In genomic region chr5:72816297-72817075, GRCh38 we compare ENCODE assay signal across 1 cellular context.
TF ChIP-seq lines count a peak whose summit lies in the region.

TNPO1 (plus strand) TSS chr5:72816661; CDS start chr5:72816738, 77 bp downstream.

TF ChIP-seq in HepG2, 621 proteins besides CTCF, POLR2A, EP300 and RAD21 (continued from another document and continues in another):
- TF ChIP-seq, protein P1, sequence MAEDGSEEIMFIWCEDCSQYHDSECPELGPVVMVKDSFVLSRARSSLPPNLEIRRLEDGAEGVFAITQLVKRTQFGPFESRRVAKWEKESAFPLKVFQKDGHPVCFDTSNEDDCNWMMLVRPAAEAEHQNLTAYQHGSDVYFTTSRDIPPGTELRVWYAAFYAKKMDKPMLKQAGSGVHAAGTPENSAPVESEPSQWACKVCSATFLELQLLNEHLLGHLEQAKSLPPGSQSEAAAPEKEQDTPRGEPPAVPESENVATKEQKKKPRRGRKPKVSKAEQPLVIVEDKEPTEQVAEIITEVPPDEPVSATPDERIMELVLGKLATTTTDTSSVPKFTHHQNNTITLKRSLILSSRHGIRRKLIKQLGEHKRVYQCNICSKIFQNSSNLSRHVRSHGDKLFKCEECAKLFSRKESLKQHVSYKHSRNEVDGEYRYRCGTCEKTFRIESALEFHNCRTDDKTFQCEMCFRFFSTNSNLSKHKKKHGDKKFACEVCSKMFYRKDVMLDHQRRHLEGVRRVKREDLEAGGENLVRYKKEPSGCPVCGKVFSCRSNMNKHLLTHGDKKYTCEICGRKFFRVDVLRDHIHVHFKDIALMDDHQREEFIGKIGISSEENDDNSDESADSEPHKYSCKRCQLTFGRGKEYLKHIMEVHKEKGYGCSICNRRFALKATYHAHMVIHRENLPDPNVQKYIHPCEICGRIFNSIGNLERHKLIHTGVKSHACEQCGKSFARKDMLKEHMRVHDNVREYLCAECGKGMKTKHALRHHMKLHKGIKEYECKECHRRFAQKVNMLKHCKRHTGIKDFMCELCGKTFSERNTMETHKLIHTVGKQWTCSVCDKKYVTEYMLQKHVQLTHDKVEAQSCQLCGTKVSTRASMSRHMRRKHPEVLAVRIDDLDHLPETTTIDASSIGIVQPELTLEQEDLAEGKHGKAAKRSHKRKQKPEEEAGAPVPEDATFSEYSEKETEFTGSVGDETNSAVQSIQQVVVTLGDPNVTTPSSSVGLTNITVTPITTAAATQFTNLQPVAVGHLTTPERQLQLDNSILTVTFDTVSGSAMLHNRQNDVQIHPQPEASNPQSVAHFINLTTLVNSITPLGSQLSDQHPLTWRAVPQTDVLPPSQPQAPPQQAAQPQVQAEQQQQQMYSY (CRISPR knock-in tag; IDR thresholded peaks at IDR 0.05): peak; percentile 27
- TF ChIP-seq ZNF441 (CRISPR knock-in tag; IDR thresholded peaks at IDR 0.05; ENCODE audit: borderline replicate concordance) (peak; percentile 53; the same call in 1 of the 2 replicates), NFKB2 (CRISPR knock-in tag; IDR thresholded peaks at IDR 0.05; ENCODE audit: borderline replicate concordance) (peak; percentile 70; the same call in 1 of the 2 replicates), ZNF362 (CRISPR knock-in tag; IDR thresholded peaks at IDR 0.05; ENCODE audit: borderline replicate concordance) (no peak), YEATS4 (CRISPR knock-in tag; IDR thresholded peaks at IDR 0.05; ENCODE audit: borderline replicate concordance) (peak; percentile 62; the same call in 1 of the 2 replicates), ZNF672 (CRISPR knock-in tag; IDR thresholded peaks at IDR 0.05) (no peak), SPEN (CRISPR knock-in tag; IDR thresholded peaks at IDR 0.05; ENCODE audit: low read depth) (peak; percentile 66), ZNF563 (CRISPR knock-in tag; IDR thresholded peaks at IDR 0.05) (peak; percentile 72; the same call in 1 of the 2 replicates), ZNF383 (CRISPR knock-in tag; IDR thresholded peaks at IDR 0.05; ENCODE audit: borderline replicate concordance) (no peak; the same call in 1 of the 2 replicates), ZNF382 (CRISPR knock-in tag; IDR thresholded peaks at IDR 0.05; ENCODE audit: borderline replicate concordance) (no peak), KLF11 (CRISPR knock-in tag; IDR thresholded peaks at IDR 0.05) (no peak), ATF5 (CRISPR knock-in tag; IDR thresholded peaks at IDR 0.05; ENCODE audit: low read depth) (0 out of 2 replicates have a peak, but pooled peaks have one; percentile 39), ZKSCAN8 (CRISPR knock-in tag; IDR thresholded peaks at IDR 0.05; ENCODE audit: borderline replicate concordance) (no peak), ZNF788 (CRISPR knock-in tag; IDR thresholded peaks at IDR 0.05; ENCODE audit: borderline replicate concordance) (peak; percentile 86; the same call in 1 of the 2 replicates), TP53 (CRISPR knock-in tag; conservative IDR thresholded peaks at IDR 0.05) (0 out of 2 replicates have a peak, but pooled peaks have one; percentile 42), GLI4 (CRISPR knock-in tag; IDR thresholded peaks at IDR 0.05; ENCODE audit: borderline replicate concordance) (no peak; the same call in 1 of the 2 replicates), TEAD2 (CRISPR knock-in tag; IDR thresholded peaks at IDR 0.05) (no peak), ZNF414 (CRISPR knock-in tag; IDR thresholded peaks at IDR 0.05) (peak; percentile 72; the same call in 1 of the 2 replicates), HMGXB3 (CRISPR knock-in tag; IDR thresholded peaks at IDR 0.05; ENCODE audit: borderline replicate concordance) (no peak), ZNF614 (CRISPR knock-in tag; IDR thresholded peaks at IDR 0.05; ENCODE audit: borderline replicate concordance) (peak; percentile 46; the same call in 1 of the 2 replicates), CHD4 (IDR thresholded peaks at IDR 0.05; ENCODE audit: borderline replicate concordance, low read length) (no peak), SNAI1 (CRISPR knock-in tag; IDR thresholded peaks at IDR 0.05; ENCODE audit: borderline replicate concordance) (no peak), BORCS8-MEF2B (CRISPR knock-in tag; IDR thresholded peaks at IDR 0.05) (0 out of 2 replicates have a peak, but pooled peaks have one; percentile 52), SP140L (CRISPR knock-in tag; IDR thresholded peaks at IDR 0.05; ENCODE audit: borderline replicate concordance) (no peak), MIER2 (CRISPR knock-in tag; IDR thresholded peaks at IDR 0.05) (no peak; the same call in 1 of the 2 replicates), ZNF446 (CRISPR knock-in tag; IDR thresholded peaks at IDR 0.05) (peak; percentile 64; the same call in 1 of the 2 replicates), CCAR2 (optimal IDR thresholded peaks at IDR 0.05; ENCODE audit: low read depth, low read length) (no peak), ZNF33B (CRISPR knock-in tag; IDR thresholded peaks at IDR 0.05) (no peak), ZNF558 (CRISPR knock-in tag; IDR thresholded peaks at IDR 0.05; ENCODE audit: borderline replicate concordance) (no peak), CENPT (CRISPR knock-in tag; IDR thresholded peaks at IDR 0.05; ENCODE audit: low read depth) (no peak), ETV6 (CRISPR knock-in tag; conservative IDR thresholded peaks at IDR 0.05) (0 out of 2 replicates have a peak, but pooled peaks have one; percentile 16), ZNF780A (CRISPR knock-in tag; IDR thresholded peaks at IDR 0.05) (no peak), ATM (IDR thresholded peaks at IDR 0.05; ENCODE audit: borderline replicate concordance) (no peak), HOXD1 (CRISPR knock-in tag; IDR thresholded peaks at IDR 0.05) (peak; percentile 81), ZBTB38 (CRISPR knock-in tag; IDR thresholded peaks at IDR 0.05) (peak; percentile 55), NRL (CRISPR knock-in tag; IDR thresholded peaks at IDR 0.05; ENCODE audit: borderline replicate concordance) (no peak; the same call in 1 of the 2 replicates), RFX5 (IDR thresholded peaks at IDR 0.05; ENCODE audit: low read depth, low read length) (0 out of 2 replicates have a peak, but pooled peaks have one; percentile 29), ZBTB7B (CRISPR knock-in tag; IDR thresholded peaks at IDR 0.05) (peak; percentile 14; the same call in 1 of the 2 replicates), SNRNP70 (IDR thresholded peaks at IDR 0.05; ENCODE audit: low read depth, low read length) (no peak), CCDC6 (CRISPR knock-in tag; IDR thresholded peaks at IDR 0.05) (peak; percentile 23; the same call in 1 of the 2 replicates)
- TF ChIP-seq, protein P2, sequence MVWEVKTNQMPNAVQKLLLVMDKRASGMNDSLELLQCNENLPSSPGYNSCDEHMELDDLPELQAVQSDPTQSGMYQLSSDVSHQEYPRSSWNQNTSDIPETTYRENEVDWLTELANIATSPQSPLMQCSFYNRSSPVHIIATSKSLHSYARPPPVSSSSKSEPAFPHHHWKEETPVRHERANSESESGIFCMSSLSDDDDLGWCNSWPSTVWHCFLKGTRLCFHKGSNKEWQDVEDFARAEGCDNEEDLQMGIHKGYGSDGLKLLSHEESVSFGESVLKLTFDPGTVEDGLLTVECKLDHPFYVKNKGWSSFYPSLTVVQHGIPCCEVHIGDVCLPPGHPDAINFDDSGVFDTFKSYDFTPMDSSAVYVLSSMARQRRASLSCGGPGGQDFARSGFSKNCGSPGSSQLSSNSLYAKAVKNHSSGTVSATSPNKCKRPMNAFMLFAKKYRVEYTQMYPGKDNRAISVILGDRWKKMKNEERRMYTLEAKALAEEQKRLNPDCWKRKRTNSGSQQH (CRISPR knock-in tag; IDR thresholded peaks at IDR 0.05; ENCODE audit: low read depth): no peak
- TF ChIP-seq, protein P3, sequence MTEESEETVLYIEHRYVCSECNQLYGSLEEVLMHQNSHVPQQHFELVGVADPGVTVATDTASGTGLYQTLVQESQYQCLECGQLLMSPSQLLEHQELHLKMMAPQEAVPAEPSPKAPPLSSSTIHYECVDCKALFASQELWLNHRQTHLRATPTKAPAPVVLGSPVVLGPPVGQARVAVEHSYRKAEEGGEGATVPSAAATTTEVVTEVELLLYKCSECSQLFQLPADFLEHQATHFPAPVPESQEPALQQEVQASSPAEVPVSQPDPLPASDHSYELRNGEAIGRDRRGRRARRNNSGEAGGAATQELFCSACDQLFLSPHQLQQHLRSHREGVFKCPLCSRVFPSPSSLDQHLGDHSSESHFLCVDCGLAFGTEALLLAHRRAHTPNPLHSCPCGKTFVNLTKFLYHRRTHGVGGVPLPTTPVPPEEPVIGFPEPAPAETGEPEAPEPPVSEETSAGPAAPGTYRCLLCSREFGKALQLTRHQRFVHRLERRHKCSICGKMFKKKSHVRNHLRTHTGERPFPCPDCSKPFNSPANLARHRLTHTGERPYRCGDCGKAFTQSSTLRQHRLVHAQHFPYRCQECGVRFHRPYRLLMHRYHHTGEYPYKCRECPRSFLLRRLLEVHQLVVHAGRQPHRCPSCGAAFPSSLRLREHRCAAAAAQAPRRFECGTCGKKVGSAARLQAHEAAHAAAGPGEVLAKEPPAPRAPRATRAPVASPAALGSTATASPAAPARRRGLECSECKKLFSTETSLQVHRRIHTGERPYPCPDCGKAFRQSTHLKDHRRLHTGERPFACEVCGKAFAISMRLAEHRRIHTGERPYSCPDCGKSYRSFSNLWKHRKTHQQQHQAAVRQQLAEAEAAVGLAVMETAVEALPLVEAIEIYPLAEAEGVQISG (CRISPR knock-in tag; IDR thresholded peaks at IDR 0.05): peak; percentile 75; the same call in 1 of the 2 replicates
